Comparison of ENCODE assay signal across 1 cellular context in genomic region chr20:41124451-41125094, GRCh38.
TF ChIP-seq lines count a peak whose summit lies in the region.

No MANE protein-coding gene starts in this region.

TF ChIP-seq in HepG2, 621 proteins besides CTCF, POLR2A, EP300 and RAD21 (continued from another document):
- TF ChIP-seq MLX (CRISPR knock-in tag; IDR thresholded peaks at IDR 0.05) (no peak), GATAD2A (CRISPR knock-in tag; IDR thresholded peaks at IDR 0.05) (no peak), ZNF710 (CRISPR knock-in tag; IDR thresholded peaks at IDR 0.05; ENCODE audit: borderline replicate concordance) (0 out of 2 replicates have a peak, but pooled peaks have one; percentile 62), POGK (CRISPR knock-in tag; conservative IDR thresholded peaks at IDR 0.05) (no peak), ZNF333 (CRISPR knock-in tag; IDR thresholded peaks at IDR 0.05; ENCODE audit: borderline replicate concordance) (no peak), RFX5 (IDR thresholded peaks at IDR 0.05; ENCODE audit: low read depth, low read length) (no peak), HNF4A (CRISPR knock-in tag; IDR thresholded peaks at IDR 0.05) (peak; percentile 79), MAFK (conservative IDR thresholded peaks at IDR 0.05 in 1 of 2, IDR thresholded peaks at IDR 0.05 in 1 of 2; ENCODE audit: low read length in 2 of 2) (no peak), ZBTB49 (CRISPR knock-in tag; IDR thresholded peaks at IDR 0.05; ENCODE audit: borderline replicate concordance) (no peak), ZNF12 (CRISPR knock-in tag; IDR thresholded peaks at IDR 0.05) (peak; percentile 70; the same call in 1 of the 2 replicates), RBM22 (optimal IDR thresholded peaks at IDR 0.05; ENCODE audit: low read length) (peak; percentile 79), ZNF432 (CRISPR knock-in tag; IDR thresholded peaks at IDR 0.05; ENCODE audit: borderline replicate concordance) (no peak), KDM6A (CRISPR knock-in tag; IDR thresholded peaks at IDR 0.05; ENCODE audit: low read depth) (no peak), ZGPAT (CRISPR knock-in tag; IDR thresholded peaks at IDR 0.05) (no peak), SALL1 (CRISPR knock-in tag; IDR thresholded peaks at IDR 0.05) (0 out of 2 replicates have a peak, but pooled peaks have one; percentile 23), GABPB1 (CRISPR knock-in tag; IDR thresholded peaks at IDR 0.05) (no peak), ZNF570 (CRISPR knock-in tag; IDR thresholded peaks at IDR 0.05; ENCODE audit: borderline replicate concordance) (no peak), ZFP36L2 (CRISPR knock-in tag; IDR thresholded peaks at IDR 0.05) (no peak), SP4 (CRISPR knock-in tag; IDR thresholded peaks at IDR 0.05) (0 out of 2 replicates have a peak, but pooled peaks have one; percentile 22), ZNF816 (CRISPR knock-in tag; IDR thresholded peaks at IDR 0.05; ENCODE audit: borderline replicate concordance) (no peak), ZNF597 (CRISPR knock-in tag; IDR thresholded peaks at IDR 0.05) (no peak), NR0B2 (CRISPR knock-in tag; IDR thresholded peaks at IDR 0.05) (no peak), MXD1 (CRISPR knock-in tag; IDR thresholded peaks at IDR 0.05) (no peak), SSRP1 (CRISPR knock-in tag; IDR thresholded peaks at IDR 0.05) (0 out of 2 replicates have a peak, but pooled peaks have one; percentile 57), CHD4 (IDR thresholded peaks at IDR 0.05; ENCODE audit: borderline replicate concordance, low read length) (no peak), PCBP2 (optimal IDR thresholded peaks at IDR 0.05; ENCODE audit: low read depth, low read length, poor library complexity, severe bottlenecking) (no peak), ZNF253 (CRISPR knock-in tag; IDR thresholded peaks at IDR 0.05; ENCODE audit: borderline replicate concordance) (no peak), PHF21A (CRISPR knock-in tag; IDR thresholded peaks at IDR 0.05) (0 out of 2 replicates have a peak, but pooled peaks have one; percentile 17), HES4 (CRISPR knock-in tag; IDR thresholded peaks at IDR 0.05; ENCODE audit: borderline replicate concordance) (no peak), MIXL1 (CRISPR knock-in tag; IDR thresholded peaks at IDR 0.05) (no peak), ZNF720 (CRISPR knock-in tag; IDR thresholded peaks at IDR 0.05) (no peak), ZNF546 (CRISPR knock-in tag; conservative IDR thresholded peaks at IDR 0.05) (no peak), ARID5B (CRISPR knock-in tag; IDR thresholded peaks at IDR 0.05) (peak; percentile 33; the same call in 1 of the 2 replicates)
